Comparison of ENCODE assay signal across 18 cellular contexts in the genomic region with DNA sequence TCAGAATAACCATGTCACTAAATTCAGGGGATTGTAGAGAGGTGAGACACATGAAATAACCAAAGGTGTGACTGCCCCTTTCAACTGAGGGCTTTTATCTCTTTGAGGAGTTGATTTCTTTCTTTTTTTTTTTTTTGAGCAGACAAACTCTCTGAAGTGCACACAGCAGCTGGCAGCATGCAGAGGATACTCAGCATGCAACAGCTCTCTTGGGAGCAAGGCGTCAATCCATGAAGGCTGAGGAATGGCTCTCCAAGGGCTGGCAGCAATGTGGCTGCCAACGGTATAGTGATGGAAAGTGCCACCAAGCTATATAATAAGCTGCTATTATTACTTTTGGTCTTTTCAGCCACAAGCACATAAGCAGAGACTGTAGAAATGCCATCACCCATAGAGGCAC.
"Had no signal": no experiment of that assay in that cellular context is flagged by ENCODE, and none has a peak within 500 bp of the region (broad histone marks: within the 10 kb centered on the region; RNA-seq: fewer than 3 reads in every experiment).

No MANE protein-coding gene starts in this region.

- H3K27ac ChIP-seq: heart left ventricle, prostate gland, transverse colon had no signal

- H3K36me3 ChIP-seq: heart left ventricle, prostate gland, transverse colon had no signal

- ATAC-seq: activated CD4-positive, CD25-positive, alpha-beta regulatory T cell treated with anti-CD3 and anti-CD28 coated beads, Interleukin-2, amount 50 U/mL, for 24 hours; activated naive CD8-positive, alpha-beta T cell treated with anti-CD3 and anti-CD28 coated beads, Interleukin-2, amount 50 U/mL, for 24 hours; heart left ventricle; right cardiac atrium had no signal

- H3K4me1 ChIP-seq: heart left ventricle, prostate gland, transverse colon had no signal

- H3K4me2 ChIP-seq: smooth muscle cell had no signal

- H3K4me3 ChIP-seq: heart left ventricle, prostate gland, smooth muscle cell, transverse colon had no signal

- DNase-seq: activated CD4-positive, alpha-beta T cell treated with anti-CD3 and anti-CD28 coated beads, Interleukin-2, amount 50 U/mL, for 1 hour; activated naive CD4-positive, alpha-beta T cell treated with anti-CD3 and anti-CD28 coated beads for 36 hours; activated naive CD8-positive, alpha-beta T cell treated with anti-CD3 and anti-CD28 coated beads, Interleukin-2, amount 50 U/mL, for 24 hours; aorta; effector memory CD4-positive, alpha-beta T cell; foreskin melanocyte; heart left ventricle; immature natural killer cell; mesendoderm; right cardiac atrium; stimulated activated CD4-positive, alpha-beta T cell treated with anti-CD3 and anti-CD28 coated beads, Interleukin-4, amount 100 ng/mL, for 4 hours; stimulated activated CD8-positive, alpha-beta memory T cell treated with anti-CD3 and anti-CD28 coated beads, Interleukin-4, amount 100 ng/mL, for 48 hours; stimulated activated naive CD4-positive, alpha-beta T cell treated with Interleukin-2 at 50 U/mL for 16 hours; substantia nigra; transverse colon had no signal

- H3K27me3 ChIP-seq: heart left ventricle, transverse colon had no signal

- H3K9me3 ChIP-seq: heart left ventricle, prostate gland, transverse colon had no signal
